11 cellular contexts compared by ENCODE assay signal in genomic region chr6:72683797-72684196, GRCh38.
DNase-seq lines count a peak whose midpoint lies in the region; ATAC-seq lines count a peak whose summit lies in the region.
"Had no signal": no experiment of that assay in that cellular context is flagged by ENCODE, and none has a peak within 500 bp of the region (broad histone marks: within the 10 kb centered on the region; RNA-seq: fewer than 3 reads in every experiment).

No MANE protein-coding gene starts in this region.

- CTCF ChIA-PET in activated CD8-positive, alpha-beta memory T cell treated with anti-CD3 and anti-CD28 coated beads, Interleukin-2, amount 10 ng/mL, durations not matched to agents 7 days and 5 days (lab: Charles Lee) = interaction anchor here (0.9 kb wide), 1 partner anchor 61 kb away, joined by 3 read pairs; no protein-coding TSS in a partner anchor

- peaks cover 8% of the 10 kb centered on the region for H3K4me1 Mint-ChIP-seq in activated CD8-positive, alpha-beta memory T cell treated with anti-CD3 and anti-CD28 coated beads, Interleukin-2, amount 10 ng/mL, durations not matched to agents 7 days and 5 days
- peaks cover 13 to 25% of the 10 kb centered on the region in 2 donors for H3K4me1 Mint-ChIP-seq in stimulated activated naive B cell treated with anti-CD40 and anti-IgM and Interleukin-4, amounts not matched to agents 10 μg/mL and 1 μg/mL and 100 μg/mL, for 72 hours
- H3K4me1 Mint-ChIP-seq: central memory CD8-positive, alpha-beta T cell had no signal

- peaks cover 5% of the 10 kb centered on the region for H3K36me3 Mint-ChIP-seq in activated CD8-positive, alpha-beta memory T cell treated with anti-CD3 and anti-CD28 coated beads, Interleukin-2, amount 10 ng/mL, durations not matched to agents 7 days and 5 days
- H3K36me3 Mint-ChIP-seq in stimulated activated naive B cell treated with anti-CD40 and anti-IgM and Interleukin-4, amounts not matched to agents 10 μg/mL and 1 μg/mL and 100 μg/mL, for 72 hours = peaks cover 6 to 15% of the 10 kb centered on the region in 2 donors

- H3K27ac Mint-ChIP-seq in activated CD8-positive, alpha-beta memory T cell treated with anti-CD3 and anti-CD28 coated beads, Interleukin-2, amount 10 ng/mL, durations not matched to agents 7 days and 5 days = no peak overlapping the region
- H3K27ac Mint-ChIP-seq in stimulated activated naive B cell treated with anti-CD40 and anti-IgM and Interleukin-4, amounts not matched to agents 10 μg/mL and 1 μg/mL and 100 μg/mL, for 72 hours = no peak overlapping the region
- H3K27ac Mint-ChIP-seq: HFFc6; T-helper 2 cell treated with Interferon-gamma antibody and Interleukin-4, amounts not matched to agents 5 μg/mL and 100 μg/mL, for 36 hours had no signal

- no peak overlapping the region for H3K4me3 Mint-ChIP-seq in activated CD8-positive, alpha-beta memory T cell treated with anti-CD3 and anti-CD28 coated beads, Interleukin-2, amount 10 ng/mL, durations not matched to agents 7 days and 5 days
- H3K4me3 Mint-ChIP-seq in stimulated activated naive B cell treated with anti-CD40 and anti-IgM and Interleukin-4, amounts not matched to agents 10 μg/mL and 1 μg/mL and 100 μg/mL, for 72 hours = no peak overlapping the region
- H3K4me3 Mint-ChIP-seq: central memory CD8-positive, alpha-beta T cell; HFFc6; T-helper 2 cell treated with Interferon-gamma antibody and Interleukin-4, amounts not matched to agents 5 μg/mL and 100 μg/mL, for 36 hours had no signal

- no peaks in the 10 kb centered on the region for H3K27me3 Mint-ChIP-seq in activated CD8-positive, alpha-beta memory T cell treated with anti-CD3 and anti-CD28 coated beads, Interleukin-2, amount 10 ng/mL, durations not matched to agents 7 days and 5 days
- H3K27me3 Mint-ChIP-seq in stimulated activated naive B cell treated with anti-CD40 and anti-IgM and Interleukin-4, amounts not matched to agents 10 μg/mL and 1 μg/mL and 100 μg/mL, for 72 hours = no peaks in the 10 kb centered on the region
- H3K27me3 Mint-ChIP-seq: central memory CD8-positive, alpha-beta T cell had no signal

- H3K9me3 Mint-ChIP-seq in activated CD8-positive, alpha-beta memory T cell treated with anti-CD3 and anti-CD28 coated beads, Interleukin-2, amount 10 ng/mL, durations not matched to agents 7 days and 5 days (ENCODE audit: low read depth) = no peaks in the 10 kb centered on the region
- H3K9me3 Mint-ChIP-seq in stimulated activated naive B cell treated with anti-CD40 and anti-IgM and Interleukin-4, amounts not matched to agents 10 μg/mL and 1 μg/mL and 100 μg/mL, for 72 hours = no peaks in the 10 kb centered on the region
- H3K9me3 Mint-ChIP-seq: central memory CD8-positive, alpha-beta T cell; HFFc6; T-helper 2 cell treated with Interferon-gamma antibody and Interleukin-4, amounts not matched to agents 5 μg/mL and 100 μg/mL, for 36 hours had no signal

- no peak for DNase-seq in activated CD8-positive, alpha-beta memory T cell treated with anti-CD3 and anti-CD28 coated beads, Interleukin-2, amount 10 ng/mL, durations not matched to agents 7 days and 5 days
- no peak for DNase-seq in activated CD8-positive, alpha-beta memory T cell treated with anti-CD3 and anti-CD28 coated beads, Interleukin-2, amount 50 U/mL, for 4 hours
- DNase-seq in stimulated activated naive B cell treated with anti-CD40 and anti-IgM and Interleukin-4, amounts not matched to agents 10 μg/mL and 1 μg/mL and 100 μg/mL, for 72 hours = no peak
- DNase-seq in NCI-H446 (lab: John Stamatoyannopoulos, UW) (no peak), NCI-H2171 treated with DMSO at 0.1 percent for 48 hours (lab: John Stamatoyannopoulos, UW) (no peak), NCI-H774 (lab: John Stamatoyannopoulos, UW) (no peak)
- DNase-seq: HFFc6 had no signal

- ATAC-seq in activated CD8-positive, alpha-beta memory T cell treated with anti-CD3 and anti-CD28 coated beads, Interleukin-2, amount 10 ng/mL, durations not matched to agents 7 days and 5 days = peak; percentile 39
- peak; percentile 88 for ATAC-seq in GM21717 (IDR thresholded peaks at IDR 0.05; ENCODE audit: unreplicated experiment)
- peak; percentile 87 for ATAC-seq in HG03135 (IDR thresholded peaks at IDR 0.05; ENCODE audit: unreplicated experiment)
- ATAC-seq in stimulated activated naive B cell treated with anti-CD40 and anti-IgM and Interleukin-4, amounts not matched to agents 10 μg/mL and 1 μg/mL and 100 μg/mL, for 72 hours (replicated peaks) = peak; percentile 69 to 73
